ENCODE assay signal across 2 cellular contexts in the genomic region with DNA sequence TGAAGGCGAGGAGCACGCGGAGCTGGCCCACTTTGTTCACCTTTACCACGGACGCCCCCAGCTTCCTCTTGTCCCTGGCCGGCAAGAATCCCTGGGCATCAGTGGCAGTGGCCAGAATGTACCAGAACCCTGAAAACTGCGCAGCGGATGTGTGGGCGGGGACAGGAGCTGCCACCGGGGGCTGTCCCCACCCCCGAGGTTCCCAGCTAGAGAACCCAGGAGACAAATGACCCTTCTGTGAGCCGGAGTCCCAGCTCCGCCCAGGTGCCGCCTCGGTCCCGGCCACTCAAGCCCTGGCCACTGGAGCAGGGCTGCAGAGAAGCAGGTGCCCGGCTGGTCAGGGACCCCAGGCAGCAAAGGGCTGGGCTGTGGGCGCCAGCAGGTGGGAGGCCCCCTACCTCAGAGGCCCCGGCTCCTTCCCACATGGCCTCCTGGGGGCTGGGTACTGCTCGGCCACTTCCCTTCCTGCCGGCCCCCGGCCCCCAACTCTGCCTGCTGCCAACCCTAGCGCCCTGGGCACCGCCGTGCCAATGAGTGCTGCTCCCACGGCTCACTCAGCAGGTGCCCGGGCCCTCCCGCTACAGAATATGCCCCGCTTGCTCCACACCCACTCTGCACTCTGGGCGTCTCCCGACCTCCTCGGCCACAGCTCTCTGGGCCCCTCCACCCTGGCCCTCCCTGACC.
TF ChIP-seq lines count a peak whose summit lies in the region.

No MANE protein-coding gene starts in this region.

TF ChIP-seq in GM12878, 131 proteins besides CTCF, POLR2A, EP300 and RAD21:
- TF ChIP-seq SIN3A (IDR thresholded peaks at IDR 0.05; ENCODE audit: low read depth, low read length) (no peak), BCL11A (IDR thresholded peaks at IDR 0.05; ENCODE audit: low read depth, low read length) (no peak), NBN (IDR thresholded peaks at IDR 0.05) (0 out of 2 replicates have a peak, but pooled peaks have one; percentile 37), MTA3 (IDR thresholded peaks at IDR 0.05; ENCODE audit: borderline replicate concordance, low read length) (no peak), EGR1 (IDR thresholded peaks at IDR 0.05; ENCODE audit: borderline replicate concordance in 1 of 2, low read depth in 2 of 2, low read length in 2 of 2) (peak in 1 of 2 experiments; percentile 94; a peak in 2 of 3 replicates), BCL3 (IDR thresholded peaks at IDR 0.05; ENCODE audit: borderline replicate concordance, insufficient read depth, low read depth, low read length, poor library complexity, severe bottlenecking) (peak; percentile 40), DPF2 (IDR thresholded peaks at IDR 0.05) (peak; percentile 76), IKZF1 (conservative IDR thresholded peaks at IDR 0.05) (peak; percentile 76), TCF12 (IDR thresholded peaks at IDR 0.05; ENCODE audit: low read depth, low read length) (0 out of 2 replicates have a peak, but pooled peaks have one; percentile 7), RFX5 (IDR thresholded peaks at IDR 0.05; ENCODE audit: low read depth, low read length) (peak; percentile 72; the same call in 1 of the 2 replicates), RUNX3 (IDR thresholded peaks at IDR 0.05; ENCODE audit: low read length) (peak; percentile 14; the same call in 1 of the 2 replicates), EED (IDR thresholded peaks at IDR 0.05; ENCODE audit: low read depth) (0 out of 2 replicates have a peak, but pooled peaks have one; percentile 7), HSF1 (IDR thresholded peaks at IDR 0.05; ENCODE audit: low read depth, low read length) (peak; percentile 89), PML (IDR thresholded peaks at IDR 0.05; ENCODE audit: low read length) (no peak), POLR2AphosphoS5 (IDR thresholded peaks at IDR 0.05; ENCODE audit: low read length) (no peak), GATAD2B (conservative IDR thresholded peaks at IDR 0.05; ENCODE audit: low read depth) (peak; percentile 55; the same call in 1 of the 2 replicates), PAX8 (IDR thresholded peaks at IDR 0.05) (no peak), NR2F1 (conservative IDR thresholded peaks at IDR 0.05) (0 out of 2 replicates have a peak, but pooled peaks have one; percentile 19)

TF ChIP-seq in SK-N-SH treated with all-trans-retinoic acid at 6 μM for 48 hours, 23 proteins besides CTCF, POLR2A, EP300 and RAD21:
- no peak for TF ChIP-seq BACH2 (CRISPR knock-in tag; IDR thresholded peaks at IDR 0.05; ENCODE audit: borderline replicate concordance)
- TF ChIP-seq ZNF8 (CRISPR knock-in tag; IDR thresholded peaks at IDR 0.05), result no peak
- TF ChIP-seq GLIS3 (CRISPR knock-in tag; IDR thresholded peaks at IDR 0.05), result no peak
- no peak for TF ChIP-seq TOX (CRISPR knock-in tag; IDR thresholded peaks at IDR 0.05; ENCODE audit: borderline replicate concordance)
- TF ChIP-seq ZFP3 (CRISPR knock-in tag; IDR thresholded peaks at IDR 0.05), result no peak
- no peak for TF ChIP-seq PPARA (CRISPR knock-in tag; IDR thresholded peaks at IDR 0.05; ENCODE audit: borderline replicate concordance)
- no peak for TF ChIP-seq OSR1 (CRISPR knock-in tag; IDR thresholded peaks at IDR 0.05)
